ENCODE assay signal across 9 cellular contexts in the genomic region with DNA sequence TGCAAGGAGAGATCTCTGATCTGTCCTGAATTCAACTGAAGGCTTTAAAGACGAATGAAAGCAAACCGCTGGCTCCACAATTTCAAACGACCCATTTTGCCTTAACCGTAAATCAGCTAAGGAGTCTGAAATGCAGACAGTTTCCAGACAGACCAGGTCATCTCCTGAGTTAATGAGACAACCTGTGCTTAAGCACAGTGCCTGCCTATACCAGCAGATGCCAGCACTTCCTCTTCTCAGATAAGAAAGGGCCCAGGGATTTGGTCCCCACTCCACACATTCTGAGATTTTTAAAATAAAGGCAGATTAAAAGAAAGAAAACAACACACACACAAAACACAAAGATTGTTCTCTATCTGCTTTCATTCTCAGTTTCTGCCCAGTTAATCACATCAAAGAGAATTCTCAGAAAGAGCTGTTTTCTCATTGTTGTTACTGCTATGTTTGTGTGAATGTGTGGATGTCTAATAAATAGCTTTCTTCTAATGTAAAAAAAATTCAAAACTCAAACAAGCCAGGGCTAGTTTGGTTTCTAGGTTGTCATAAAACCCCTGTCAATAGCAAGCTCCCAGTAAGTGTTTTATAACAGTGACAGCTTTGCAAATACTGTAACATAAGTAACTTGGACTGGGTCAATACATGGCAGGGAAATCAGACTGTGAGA.
DNase-seq lines count a peak whose midpoint lies in the region; ATAC-seq and TF ChIP-seq lines count a peak whose summit lies in the region.
"Had no signal": no experiment of that assay in that cellular context is flagged by ENCODE, and none has a peak within 500 bp of the region (broad histone marks: within the 10 kb centered on the region; RNA-seq: fewer than 3 reads in every experiment).

No MANE protein-coding gene starts in this region.

- ATAC-seq in stimulated activated memory B cell treated with anti-CD40 and anti-IgM and Interleukin-4, amounts not matched to agents 10 μg/mL and 1 μg/mL and 100 μg/mL, for 72 hours, result peak; percentile 58
- no peak for ATAC-seq in sciatic nerve
- no peak for ATAC-seq in HG03342 (IDR thresholded peaks at IDR 0.05; ENCODE audit: unreplicated experiment)
- ATAC-seq in GM19467 (IDR thresholded peaks at IDR 0.05; ENCODE audit: unreplicated experiment), result no peak

- no peak overlapping the region for H3K4me2 ChIP-seq in MM.1S (ENCODE audit: low read depth, low read length)

- no peaks in the 10 kb centered on the region for H3K27me3 ChIP-seq in MM.1S (replicated peaks; ENCODE audit: insufficient read depth, low read length)

- H3K4me3 ChIP-seq in MM.1S (ENCODE audit: low read length) (no peak overlapping the region), choroid plexus epithelial cell (ENCODE audit: low read depth, low read length) (no peak overlapping the region)

- no peaks in the 10 kb centered on the region for H3K9me2 ChIP-seq in MM.1S (replicated peaks; ENCODE audit: insufficient read depth, low read length)

- intact Hi-C loops in sciatic nerve (cut with DNase I), result no loop called here

- H3K4me1 Mint-ChIP-seq in stimulated activated memory B cell treated with anti-CD40 and anti-IgM and Interleukin-4, amounts not matched to agents 10 μg/mL and 1 μg/mL and 100 μg/mL, for 72 hours, result no peaks in the 10 kb centered on the region

- no peaks in the 10 kb centered on the region for H4K20me1 ChIP-seq in MM.1S (ENCODE audit: insufficient read depth, low read length)

- H3K9me3 Mint-ChIP-seq in stimulated activated memory B cell treated with anti-CD40 and anti-IgM and Interleukin-4, amounts not matched to agents 10 μg/mL and 1 μg/mL and 100 μg/mL, for 72 hours, result no peaks in the 10 kb centered on the region

- H3K27ac ChIP-seq in 22Rv1 (no peak overlapping the region), MM.1S (ENCODE audit: low read length) (no peak overlapping the region)

- H3K4me3 Mint-ChIP-seq in stimulated activated memory B cell treated with anti-CD40 and anti-IgM and Interleukin-4, amounts not matched to agents 10 μg/mL and 1 μg/mL and 100 μg/mL, for 72 hours, result no peak overlapping the region
- H3K4me3 Mint-ChIP-seq: activated naive CD8-positive, alpha-beta T cell had no signal

- in situ Hi-C loops in GM13976 (cut with MboI; ENCODE audit: low sequenced_read_pairs, unreplicated experiment), result loop anchor here (25.0 kb wide), 2 partner anchors 991 to 1166 kb away; no protein-coding TSS in a partner anchor

- no peak overlapping the region for H3K9ac ChIP-seq in MM.1S (ENCODE audit: low read length)

- DNase-seq in GM13976 (ENCODE audit: low spot score), result no peak
- no peak for DNase-seq in MM.1S
- DNase-seq in choroid plexus epithelial cell (ENCODE audit: low read depth), result peak; percentile 74
- DNase-seq in sciatic nerve (ENCODE audit: low spot score), result no peak

- H3F3A ChIP-seq in MM.1S (ENCODE audit: insufficient read depth, low read length), result no peaks in the 10 kb centered on the region

- H3K27ac Mint-ChIP-seq in stimulated activated memory B cell treated with anti-CD40 and anti-IgM and Interleukin-4, amounts not matched to agents 10 μg/mL and 1 μg/mL and 100 μg/mL, for 72 hours, result no peak overlapping the region
- H3K27ac Mint-ChIP-seq: activated naive CD8-positive, alpha-beta T cell had no signal

- no peaks in the 10 kb centered on the region for H3K27me3 Mint-ChIP-seq in stimulated activated memory B cell treated with anti-CD40 and anti-IgM and Interleukin-4, amounts not matched to agents 10 μg/mL and 1 μg/mL and 100 μg/mL, for 72 hours

- no peaks in the 10 kb centered on the region for H3K36me3 Mint-ChIP-seq in stimulated activated memory B cell treated with anti-CD40 and anti-IgM and Interleukin-4, amounts not matched to agents 10 μg/mL and 1 μg/mL and 100 μg/mL, for 72 hours
- H3K36me3 Mint-ChIP-seq: activated naive CD8-positive, alpha-beta T cell had no signal

- no peaks in the 10 kb centered on the region for H3K9me3 ChIP-seq in MM.1S (replicated peaks; ENCODE audit: insufficient read depth, low read length)

- no peak overlapping the region for H2AFZ ChIP-seq in MM.1S (ENCODE audit: low read length)

- H3K4me1 ChIP-seq in MM.1S (ENCODE audit: low read length), result no peaks in the 10 kb centered on the region

- no peaks in the 10 kb centered on the region for H3K79me2 ChIP-seq in MM.1S (ENCODE audit: low read length)

- H3K36me3 ChIP-seq in MM.1S (replicated peaks; ENCODE audit: insufficient read depth, low read length), result no peaks in the 10 kb centered on the region

- TF ChIP-seq CTCF in 22Rv1 (IDR thresholded peaks at IDR 0.05) (peak; percentile 16; the same call in 1 of the 2 replicates), GM13976 (IDR thresholded peaks at IDR 0.05; ENCODE audit: borderline replicate concordance, control extremely low read depth, extremely low read depth, insufficient read depth, missing control alignments) (peak; percentile 26), MM.1S (IDR thresholded peaks at IDR 0.05; ENCODE audit: low read length) (peak; percentile 28; the same call in 1 of the 2 replicates), choroid plexus epithelial cell (conservative IDR thresholded peaks at IDR 0.05; ENCODE audit: low read depth, low read length) (peak; percentile 78)

Comparison
In these comparisons a context has a peak if more than half of its experiments do, and no peak if none do; other contexts are left out.
1. CTCF ChIP-seq: peak in every context shown above with its lines; median percentile 78 in choroid plexus epithelial cell; 28 in MM.1S; 26 in GM13976; 16 in 22Rv1.